Comparison of ENCODE assay signal across 8 cellular contexts in genomic region chr12:121009744-121010143, GRCh38. TPM values are rescaled to one million over a fixed set of nuclear protein-coding genes. Genes with fewer than 3 reads are reported as not detected.
DNase-seq lines count a peak whose midpoint lies in the region; ATAC-seq lines count a peak whose summit lies in the region.

No MANE protein-coding gene starts in this region.

- DNase-seq in AG08396 (ENCODE audit: low spot score): peak; percentile 46
- peak; percentile 45 for DNase-seq in Jurkat, Clone E6-1 (ENCODE audit: low read depth, low spot score)
- DNase-seq in amniotic epithelial cell (ENCODE audit: low read depth): peak; percentile 52
- DNase-seq in kidney glomerular epithelial cell (lab: John Stamatoyannopoulos, UW): peak; percentile 17
- DNase-seq in HuH-7.5 (ENCODE audit: low spot score): no peak
- DNase-seq in NCI-H446 treated with DMSO at 0.1 percent for 48 hours (lab: John Stamatoyannopoulos, UW): no peak
- no peak for DNase-seq in stimulated activated CD4-positive, alpha-beta T cell treated with anti-CD3 and anti-CD28 coated beads, Interleukin-2, amount 100 ng/mL, for 48 hours
- no peak for DNase-seq in naive thymus-derived CD8-positive, alpha-beta T cell

- peaks cover 4 to 15% (median 9%) of the 10 kb centered on the region in 4 donors for H3K4me1 Mint-ChIP-seq in naive thymus-derived CD8-positive, alpha-beta T cell

- POLR2A ChIA-PET in naive thymus-derived CD8-positive, alpha-beta T cell (lab: Charles Lee): interaction anchor here (0.5 kb wide), 1 partner anchor 388 kb away, joined by 3 read pairs; no protein-coding TSS in a partner anchor

- peaks cover 5 to 76% (median 25%) of the 10 kb centered on the region in 3 donors for H3K36me3 Mint-ChIP-seq in naive thymus-derived CD8-positive, alpha-beta T cell

- no peak overlapping the region for H3K27ac Mint-ChIP-seq in naive thymus-derived CD8-positive, alpha-beta T cell

- H3K9me3 Mint-ChIP-seq in naive thymus-derived CD8-positive, alpha-beta T cell: no peaks in the 10 kb centered on the region

- H3K27me3 Mint-ChIP-seq in naive thymus-derived CD8-positive, alpha-beta T cell: no peaks in the 10 kb centered on the region

- ATAC-seq in naive thymus-derived CD8-positive, alpha-beta T cell: no peak

- H3K4me3 Mint-ChIP-seq in naive thymus-derived CD8-positive, alpha-beta T cell: no peak overlapping the region

- H3K4me3 ChIP-seq in Jurkat, Clone E6-1 (ENCODE audit: low read length): no peak overlapping the region

RNA-seq across cellular contexts. Expression of gene C12orf43, which starts 6.5 kb away (rescaled TPM):
- polyA plus RNA-seq in Jurkat, Clone E6-1 (2012; ENCODE audit: insufficient read depth, insufficient read length): 18.7 TPM
- 10 to 100 TPM; 18.1 to 21.3 TPM for total RNA-seq in naive thymus-derived CD8-positive, alpha-beta T cell
- 10 to 100 TPM; 23.4 to 26.0 (median 25.4) TPM for polyA plus RNA-seq in naive thymus-derived CD8-positive, alpha-beta T cell

RNA-seq across cellular contexts. Expression of gene OASL, which starts 29.3 kb away (rescaled TPM):
- not detected for polyA plus RNA-seq in Jurkat, Clone E6-1 (2012; ENCODE audit: insufficient read depth, insufficient read length)
- total RNA-seq in naive thymus-derived CD8-positive, alpha-beta T cell: 1 to 10 TPM; 1.6 to 1.9 TPM
- 10 to 100 TPM in 1 of 3 donors, 1 to 10 TPM in 2; 1.9 to 11.2 (median 3.0) TPM for polyA plus RNA-seq in naive thymus-derived CD8-positive, alpha-beta T cell

RNA-seq across cellular contexts. Expression of gene HNF1A, which starts 31.4 kb away (rescaled TPM):
- polyA plus RNA-seq in Jurkat, Clone E6-1 (2012; ENCODE audit: insufficient read depth, insufficient read length): not detected
- total RNA-seq in naive thymus-derived CD8-positive, alpha-beta T cell: not detected
- polyA plus RNA-seq in naive thymus-derived CD8-positive, alpha-beta T cell: not detected

Comparison
In these comparisons a context has a peak if more than half of its experiments do, and no peak if none do; other contexts are left out.
1. DNase-seq: peak in AG08396 (single experiment), Jurkat, Clone E6-1 (single experiment), amniotic epithelial cell (single experiment) and kidney glomerular epithelial cell (single experiment); none in HuH-7.5 (single experiment), NCI-H446 treated with DMSO at 0.1 percent for 48 hours (single experiment), stimulated activated CD4-positive, alpha-beta T cell treated with anti-CD3 and anti-CD28 coated beads, Interleukin-2, amount 100 ng/mL, for 48 hours (0 of 2) and naive thymus-derived CD8-positive, alpha-beta T cell (0 of 10).